In the genomic region with DNA sequence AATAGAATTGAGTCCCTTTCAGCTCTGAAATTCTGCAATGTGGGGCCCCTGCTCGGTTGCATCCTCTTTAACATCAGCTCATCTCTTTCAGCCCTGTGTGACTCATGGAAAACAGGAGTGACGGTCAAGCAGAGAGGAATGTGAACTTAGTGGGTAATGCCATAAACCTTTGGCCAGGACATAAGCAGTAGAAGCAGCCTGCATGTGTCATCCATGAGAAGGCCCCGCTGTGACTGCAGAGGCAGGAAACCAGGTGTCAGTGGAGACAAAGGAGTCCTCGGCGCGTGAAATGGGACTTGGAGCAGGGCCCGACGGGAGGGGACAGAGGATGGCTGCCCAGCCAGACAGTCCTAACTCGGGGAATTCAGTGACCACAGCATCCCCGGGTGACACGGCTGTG, we compare ENCODE assay signal across 13 cellular contexts. TPM values are rescaled to one million over a fixed set of nuclear protein-coding genes. Genes with fewer than 3 reads are reported as not detected.
DNase-seq lines count a peak whose midpoint lies in the region.
"Had no signal": no experiment of that assay in that cellular context is flagged by ENCODE, and none has a peak within 500 bp of the region (broad histone marks: within the 10 kb centered on the region; RNA-seq: fewer than 3 reads in every experiment).

No MANE protein-coding gene starts in this region.

- DNase-seq in Caki2 (ENCODE audit: low read depth): peak; percentile 93
- DNase-seq in MG63: peak; percentile 84
- peak; percentile 55 for DNase-seq in adipocyte (ENCODE audit: low read depth)
- peak; percentile 67 to 98 for DNase-seq in lung microvascular endothelial cell (ENCODE audit: low read depth in 2 of 2)
- no peak for DNase-seq in NCI-H1694 treated with DMSO at 0.1 percent for 48 hours (lab: John Stamatoyannopoulos, UW)
- no peak for DNase-seq in GF-D8 (lab: John Stamatoyannopoulos, UW)
- no peak for DNase-seq in T-helper 9 cell
- no peak for DNase-seq in SK-N-DZ (ENCODE audit: low spot score)
- DNase-seq: activated naive CD4-positive, alpha-beta T cell treated with anti-CD3 and anti-CD28 coated beads, Interleukin-2, amount 50 U/mL, for 16 hours; glutamatergic neuron; WERI-Rb-1 had no signal

- no peak overlapping the region for H3K9ac ChIP-seq in adipocyte (ENCODE audit: low read length)

- in situ Hi-C loops in Caki2 (cut with HindIII; ENCODE audit: low pct_unique_long_range_greater_than_20kb, low sequenced_read_pairs): no loop called here

- peaks cover 6% of the 10 kb centered on the region for H3K4me1 ChIP-seq in adipocyte (ENCODE audit: control insufficient read depth, insufficient read depth, low read length)
- H3K4me1 ChIP-seq: right atrium auricular region, suprapubic skin had no signal

- H3K9me3 ChIP-seq in MG63: no peaks in the 10 kb centered on the region
- no peaks in the 10 kb centered on the region for H3K9me3 ChIP-seq in adipocyte (ENCODE audit: control insufficient read depth, low read length)
- H3K9me3 ChIP-seq: right atrium auricular region, suprapubic skin had no signal

- no peak overlapping the region for H3K4me3 ChIP-seq in MG63
- H3K4me3 ChIP-seq in adipocyte (ENCODE audit: low read length): no peak overlapping the region
- H3K4me3 ChIP-seq: right atrium auricular region, suprapubic skin had no signal

- no peaks in the 10 kb centered on the region for H3K27me3 ChIP-seq in MG63
- peaks cover 10% of the 10 kb centered on the region for H3K27me3 ChIP-seq in adipocyte (replicated peaks; ENCODE audit: control insufficient read depth, insufficient read depth, low read length)
- H3K27me3 ChIP-seq: right atrium auricular region had no signal

- no peaks in the 10 kb centered on the region for H3K36me3 ChIP-seq in MG63
- no peaks in the 10 kb centered on the region for H3K36me3 ChIP-seq in adipocyte (ENCODE audit: control insufficient read depth, insufficient read depth, low read length, severe bottlenecking)
- H3K36me3 ChIP-seq: right atrium auricular region, suprapubic skin, WERI-Rb-1 had no signal

RNA-seq across cellular contexts. Expression of gene EPHB2, which starts 21.1 kb away (rescaled TPM):
- 9.1 and 14.5 TPM in 2 replicates for total RNA-seq in Caki2 (2014; rRNA removed; shearing (Covaris generic); ENCODE audit: low replicate concordance)
- total RNA-seq in MG63 (2014; rRNA removed; shearing (Covaris generic); ENCODE audit: low replicate concordance): 19.6 TPM in 2 replicates
- 18.7 and 20.9 TPM in 2 replicates for total RNA-seq in lung microvascular endothelial cell
- 18.1 and 20.8 TPM in 2 replicates for polyA plus RNA-seq in SK-N-DZ (2014; cell fraction: cytosol; rRNA removed)
- 10.5 and 13.7 TPM in 2 replicates for polyA plus RNA-seq in SK-N-DZ (2014; cell fraction: nucleus; rRNA removed)

RNA-seq across cellular contexts. Expression of gene C1QB, which starts 36.5 kb away (rescaled TPM):
- total RNA-seq in Caki2 (2014; rRNA removed; shearing (Covaris generic); ENCODE audit: low replicate concordance): not detected in 2 replicates
- not detected in 2 replicates for total RNA-seq in MG63 (2014; rRNA removed; shearing (Covaris generic); ENCODE audit: low replicate concordance)
- not detected in 2 replicates for total RNA-seq in lung microvascular endothelial cell
- polyA plus RNA-seq in SK-N-DZ (2014; cell fraction: cytosol; rRNA removed): not detected in 2 replicates
- not detected in 2 replicates for polyA plus RNA-seq in SK-N-DZ (2014; cell fraction: nucleus; rRNA removed)

RNA-seq across cellular contexts. Expression of gene C1QC, which starts 46.1 kb away (rescaled TPM):
- total RNA-seq in Caki2 (2014; rRNA removed; shearing (Covaris generic); ENCODE audit: low replicate concordance): not detected in 2 replicates
- total RNA-seq in MG63 (2014; rRNA removed; shearing (Covaris generic); ENCODE audit: low replicate concordance): not detected in 2 replicates
- total RNA-seq in lung microvascular endothelial cell: not detected in 2 replicates
- polyA plus RNA-seq in SK-N-DZ (2014; cell fraction: cytosol; rRNA removed): not detected in 2 replicates
- not detected in 2 replicates for polyA plus RNA-seq in SK-N-DZ (2014; cell fraction: nucleus; rRNA removed)

RNA-seq across cellular contexts. Expression of gene C1QA, which starts 53.1 kb away (rescaled TPM):
- total RNA-seq in Caki2 (2014; rRNA removed; shearing (Covaris generic); ENCODE audit: low replicate concordance): not detected in 2 replicates
- total RNA-seq in MG63 (2014; rRNA removed; shearing (Covaris generic); ENCODE audit: low replicate concordance): not detected in 2 replicates
- total RNA-seq in lung microvascular endothelial cell: not detected in 2 replicates
- not detected in 2 replicates for polyA plus RNA-seq in SK-N-DZ (2014; cell fraction: cytosol; rRNA removed)
- not detected in 2 replicates for polyA plus RNA-seq in SK-N-DZ (2014; cell fraction: nucleus; rRNA removed)

Comparison
In these comparisons a context has a peak if more than half of its experiments do, and no peak if none do; other contexts are left out.
1. DNase-seq: peak in Caki2 (single experiment), MG63 (single experiment), adipocyte (single experiment) and lung microvascular endothelial cell (2 of 2); none in NCI-H1694 treated with DMSO at 0.1 percent for 48 hours (single experiment), GF-D8 (single experiment), T-helper 9 cell (single experiment) and SK-N-DZ (single experiment).